8 cellular contexts compared by ENCODE assay signal in genomic region chr16:58236231-58236690, GRCh38. TPM values are rescaled to one million over a fixed set of nuclear protein-coding genes. Genes with fewer than 3 reads are reported as not detected.
DNase-seq lines count a peak whose midpoint lies in the region; ATAC-seq and TF ChIP-seq lines count a peak whose summit lies in the region.

No MANE protein-coding gene starts in this region.

- H3K4me3 ChIP-seq in dorsolateral prefrontal cortex (peak overlapping the region; percentile 29 to 74 (median 59)), lower leg skin (ENCODE audit: low read depth, poor library complexity, severe bottlenecking) (no peak overlapping the region)

- peaks cover 0 to 5% (median 0%) of the 10 kb centered on the region in 45 donors for H3K27me3 ChIP-seq in dorsolateral prefrontal cortex

- no peak overlapping the region for H3K27ac Mint-ChIP-seq in activated CD4-positive, alpha-beta T cell treated with anti-CD3 and anti-CD28 coated beads, Interleukin-2, amount 10 ng/mL, durations not matched to agents 7 days and 5 days

- TF ChIP-seq POLR2A in lower leg skin (IDR thresholded peaks at IDR 0.05): no peak

- H3K4me3 Mint-ChIP-seq in activated CD4-positive, alpha-beta T cell treated with anti-CD3 and anti-CD28 coated beads, Interleukin-2, amount 10 ng/mL, durations not matched to agents 7 days and 5 days: peak overlapping the region; percentile 74

- 0 to 1% methylated on average over 13 of the region's 13 CpGs for WGBS in lower leg skin, 2 donors

- DNase-seq in AG08395 (ENCODE audit: low spot score) (peak; percentile 82), NCI-H446 treated with DMSO at 0.1 percent for 48 hours (lab: John Stamatoyannopoulos, UW) (peak; percentile 21), dorsolateral prefrontal cortex (peak; percentile 68 to 89 (median 84)), lower leg skin (ENCODE audit: low spot score in 2 of 2) (peak; percentile 70 to 90)
- DNase-seq in activated CD4-positive, alpha-beta T cell treated with anti-CD3 and anti-CD28 coated beads, Interleukin-2, amount 10 ng/mL, durations not matched to agents 7 days and 5 days: peak; percentile 74
- DNase-seq in stimulated activated CD4-positive, alpha-beta T cell treated with anti-CD3 and anti-CD28 coated beads, TNF-alpha, amount 100 ng/mL, for 1 hour (ENCODE audit: low read depth in 3 of 3, low spot score in 1 of 3): peak in 2 of 3 donors; percentile 26 to 41

- peak overlapping the region in 2 of 59 donors; percentile 6 to 44 for H3K27ac ChIP-seq in dorsolateral prefrontal cortex

- TF ChIP-seq CTCF in dorsolateral prefrontal cortex (IDR thresholded peaks at IDR 0.05 in 54 of 56, conservative IDR thresholded peaks at IDR 0.05 in 2 of 56; ENCODE audit: low read depth in 1 of 56, partially characterized antibody in 56 of 56): peak in 9 of 56 donors; percentile 9 to 25 (median 17)
- TF ChIP-seq CTCF in lower leg skin (IDR thresholded peaks at IDR 0.05): no peak

- POLR2A ChIA-PET in activated CD4-positive, alpha-beta T cell treated with anti-CD3 and anti-CD28 coated beads, Interleukin-2, amount 10 ng/mL, durations not matched to agents 7 days and 5 days (lab: Charles Lee): no interaction called here

- CTCF ChIA-PET in activated CD4-positive, alpha-beta T cell treated with anti-CD3 and anti-CD28 coated beads, Interleukin-2, amount 10 ng/mL, durations not matched to agents 7 days and 5 days (lab: Charles Lee): no interaction called here

- H3K27me3 Mint-ChIP-seq in activated CD4-positive, alpha-beta T cell treated with anti-CD3 and anti-CD28 coated beads, Interleukin-2, amount 10 ng/mL, durations not matched to agents 7 days and 5 days: peaks cover 36% of the 10 kb centered on the region

- ATAC-seq in GM18868 (IDR thresholded peaks at IDR 0.05; ENCODE audit: unreplicated experiment): peak; percentile 99
- peak; percentile 80 for ATAC-seq in HG03103 (IDR thresholded peaks at IDR 0.05; ENCODE audit: low read depth, unreplicated experiment)

- peaks cover 13% of the 10 kb centered on the region for H3K4me1 Mint-ChIP-seq in activated CD4-positive, alpha-beta T cell treated with anti-CD3 and anti-CD28 coated beads, Interleukin-2, amount 10 ng/mL, durations not matched to agents 7 days and 5 days

- no peaks in the 10 kb centered on the region for H3K36me3 Mint-ChIP-seq in activated CD4-positive, alpha-beta T cell treated with anti-CD3 and anti-CD28 coated beads, Interleukin-2, amount 10 ng/mL, durations not matched to agents 7 days and 5 days (ENCODE audit: low read depth)

- intact Hi-C loops in dorsolateral prefrontal cortex (cut with DNase I): no loop called here
- intact Hi-C loops in lower leg skin (cut with DNase I; ENCODE audit: low total_unique reads): no loop called here

- H3K9me3 Mint-ChIP-seq in activated CD4-positive, alpha-beta T cell treated with anti-CD3 and anti-CD28 coated beads, Interleukin-2, amount 10 ng/mL, durations not matched to agents 7 days and 5 days: no peaks in the 10 kb centered on the region

RNA-seq across cellular contexts. Expression of gene CSNK2A2, which starts 38.4 kb away (rescaled TPM):
- total RNA-seq in activated CD4-positive, alpha-beta T cell treated with anti-CD3 and anti-CD28 coated beads, Interleukin-2, amount 10 ng/mL, durations not matched to agents 7 days and 5 days: 10 to 100 TPM; 64.8 to 70.4 TPM
- total RNA-seq in dorsolateral prefrontal cortex: 10 to 100 TPM; 39.0 to 73.3 (median 54.9) TPM
- total RNA-seq in lower leg skin: 100 to 1,000 TPM; 112 to 159 (median 141) TPM

RNA-seq across cellular contexts. Expression of gene PRSS54, which starts 58.6 kb away (rescaled TPM):
- not detected for total RNA-seq in activated CD4-positive, alpha-beta T cell treated with anti-CD3 and anti-CD28 coated beads, Interleukin-2, amount 10 ng/mL, durations not matched to agents 7 days and 5 days
- under 1 TPM in 1 of 120 experiments, not detected in 119; 0.53 TPM for total RNA-seq in dorsolateral prefrontal cortex
- not detected for total RNA-seq in lower leg skin

Comparison
In these comparisons a context has a peak if more than half of its experiments do, and no peak if none do; other contexts are left out.
1. DNase-seq: peak in every context shown above with its lines; median percentile 84 in dorsolateral prefrontal cortex; 82 in AG08395; 80 in lower leg skin; 74 in activated CD4-positive, alpha-beta T cell treated with anti-CD3 and anti-CD28 coated beads, Interleukin-2, amount 10 ng/mL, durations not matched to agents 7 days and 5 days; 34 in stimulated activated CD4-positive, alpha-beta T cell treated with anti-CD3 and anti-CD28 coated beads, TNF-alpha, amount 100 ng/mL, for 1 hour; 21 in NCI-H446 treated with DMSO at 0.1 percent for 48 hours.